In the genomic region with DNA sequence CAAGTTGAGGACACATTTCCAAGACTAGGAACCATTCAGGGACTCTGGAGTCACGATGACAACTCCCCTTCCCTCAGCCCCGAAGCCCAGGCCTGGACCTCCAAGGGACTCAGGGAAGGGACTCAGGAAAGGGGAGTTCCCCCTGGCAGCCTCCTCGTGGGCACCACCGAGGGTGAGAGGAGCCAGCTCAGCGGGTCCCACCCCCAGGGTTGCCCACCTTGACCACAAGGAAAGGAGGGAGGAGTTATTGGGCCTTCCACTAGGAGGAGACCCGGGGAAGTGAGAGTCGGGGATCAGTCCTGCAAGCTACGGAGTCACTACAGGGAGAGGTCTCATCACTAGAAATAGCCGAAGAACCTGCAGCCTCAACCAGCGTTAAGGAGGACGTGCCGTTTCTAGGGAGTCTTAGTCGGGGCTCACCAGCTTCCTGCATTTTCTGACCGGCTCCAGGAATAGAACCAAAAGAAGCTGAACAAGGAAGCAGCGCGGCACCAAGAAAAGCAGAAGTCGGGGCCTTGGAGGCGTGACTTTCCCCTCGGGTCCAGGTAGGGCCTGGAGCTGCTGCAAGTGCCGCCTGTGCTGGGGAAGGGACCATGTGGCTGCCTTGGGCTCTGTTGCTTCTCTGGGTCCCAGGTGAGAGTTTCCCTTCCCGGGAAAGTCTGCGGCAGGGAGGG, we compare ENCODE assay signal across 9 cellular contexts. TPM values are rescaled to one million over a fixed set of nuclear protein-coding genes. Genes with fewer than 3 reads are reported as not detected.
A peak's percentile ranks its signal among the peaks of the same experiment; 100 is the strongest.
DNase-seq lines count a peak whose midpoint lies in the region; ATAC-seq, FAIRE-seq and TF ChIP-seq lines count a peak whose summit lies in the region.
"Had no signal": no experiment of that assay in that cellular context is flagged by ENCODE, and none has a peak within 500 bp of the region (broad histone marks: within the 10 kb centered on the region; RNA-seq: fewer than 3 reads in every experiment).

Gene CD300A (plus strand): TSS at position 524 of the 674 bp plus-strand sequence. CDS start 70 bp downstream, at position 594.

- H4K8ac ChIP-seq in IMR-90 (ENCODE audit: low read depth in 2 of 2, low read length in 2 of 2): no peak within 1 kb of the TSS

- H3K9ac ChIP-seq in BLaER1: no peak within 1 kb of the TSS
- H3K9ac ChIP-seq in IMR-90 (ENCODE audit: low read depth, low read length): no peak within 1 kb of the TSS
- peak within 1 kb of the TSS; percentile 34 to 50 for H3K9ac ChIP-seq in mucosa of rectum (ENCODE audit: low read depth in 1 of 2, low read length in 2 of 2)

- no peak within 1 kb of the TSS for H2BK20ac ChIP-seq in IMR-90 (ENCODE audit: low read depth, low read length)

- no peak within 1 kb of the TSS for H3K14ac ChIP-seq in IMR-90 (replicated peaks; ENCODE audit: low read depth, low read length)

- H3K18ac ChIP-seq in IMR-90 (ENCODE audit: low read depth, low read length): no peak within 1 kb of the TSS

- no TSS peak for BruUV-seq in IMR-90 (replicated peaks; lab: Mats Ljungman, UMichigan)

- peak within 1 kb of the TSS; percentile 87 for H2BK5ac ChIP-seq in IMR-90 (ENCODE audit: low read depth, low read length, poor library complexity, severe bottlenecking)

- peaks cover 11% of the 10 kb centered on the region; the same call in 1 of the 2 replicates for H4K20me1 ChIP-seq in BLaER1
- no peaks in the 10 kb centered on the region for H4K20me1 ChIP-seq in IMR-90 (ENCODE audit: insufficient read depth, low read length)

- H3K4ac ChIP-seq in IMR-90 (ENCODE audit: low read depth, low read length): no peak within 1 kb of the TSS

- H2AK9ac ChIP-seq in IMR-90 (replicated peaks; ENCODE audit: low read depth, low read length, poor library complexity): no peak within 1 kb of the TSS

- no peaks in the 10 kb centered on the region for H3K9me1 ChIP-seq in IMR-90 (ENCODE audit: insufficient read depth, low read length)

- H2AK5ac ChIP-seq in IMR-90 (ENCODE audit: low read depth, low read length): no peak within 1 kb of the TSS

- TF ChIP-seq CTCF in IMR-90 (conservative IDR thresholded peaks at IDR 0.05; ENCODE audit: low read depth, low read length) (no peak), adrenal gland (IDR thresholded peaks at IDR 0.05) (no peak)

- TF ChIP-seq RAD21 in IMR-90 (IDR thresholded peaks at IDR 0.05; ENCODE audit: low read length): no peak

- H3K27me3 ChIP-seq in BLaER1 (peaks cover 40% of the 10 kb centered on the region), IMR-90 (ENCODE audit: control insufficient read depth, insufficient read depth, low read length) (no peaks in the 10 kb centered on the region), adrenal gland (peaks cover 15% of the 10 kb centered on the region), mucosa of rectum (ENCODE audit: control insufficient read depth in 2 of 2, insufficient read depth in 2 of 2, low read length in 2 of 2) (no peaks in the 10 kb centered on the region)

- no peak within 1 kb of the TSS for H2BK15ac ChIP-seq in IMR-90 (ENCODE audit: low read depth, low read length)

- dilution Hi-C loops in IMR-90 (cut with HindIII; ENCODE audit: low sequenced_read_pairs, unreplicated experiment): no loop called here

- H3K4me2 ChIP-seq in BLaER1 (peak within 1 kb of the TSS; percentile 85), IMR-90 (ENCODE audit: low read depth, low read length) (no peak within 1 kb of the TSS)

- H3K4me3 ChIP-seq in BLaER1 (peak within 1 kb of the TSS; percentile 48), IMR-90 (ENCODE audit: insufficient read depth, low read depth, low read length) (no peak within 1 kb of the TSS), adrenal gland (peak within 1 kb of the TSS in 1 of 4 donors; percentile 43), mucosa of rectum (ENCODE audit: low read length in 2 of 2) (peak within 1 kb of the TSS; percentile 63 to 71)

- H3K36me3 ChIP-seq in BLaER1 (no peaks in the 10 kb centered on the region), IMR-90 (ENCODE audit: control insufficient read depth, insufficient read depth, low read length) (no peaks in the 10 kb centered on the region), adrenal gland (replicated peaks in 1 of 2) (no peaks in the 10 kb centered on the region), mucosa of rectum (ENCODE audit: control insufficient read depth in 2 of 2, insufficient read depth in 2 of 2, low read length in 2 of 2) (no peaks in the 10 kb centered on the region)

- H3K56ac ChIP-seq in IMR-90 (ENCODE audit: extremely low read depth, insufficient read depth, low read length): no peak within 1 kb of the TSS

- H3K4me1 ChIP-seq in BLaER1: peaks cover 53% of the 10 kb centered on the region
- H3K4me1 ChIP-seq in IMR-90 (ENCODE audit: control insufficient read depth, insufficient read depth, low read length): no peaks in the 10 kb centered on the region
- H3K4me1 ChIP-seq in adrenal gland (replicated peaks in 1 of 2): no peaks in the 10 kb centered on the region
- H3K4me1 ChIP-seq in mucosa of rectum (ENCODE audit: control insufficient read depth in 2 of 2, insufficient read depth in 2 of 2, low read length in 2 of 2): peaks cover 8 to 11% of the 10 kb centered on the region in 2 donors

- no peak within 1 kb of the TSS for H3K27ac ChIP-seq in BLaER1
- no peak within 1 kb of the TSS for H3K27ac ChIP-seq in IMR-90 (ENCODE audit: insufficient read depth, low read length)
- H3K27ac ChIP-seq in adrenal gland: peak within 1 kb of the TSS; percentile 34 to 82 (median 41)
- peak within 1 kb of the TSS; percentile 68 to 77 for H3K27ac ChIP-seq in mucosa of rectum (ENCODE audit: low read depth in 2 of 2, low read length in 2 of 2)

- TF ChIP-seq POLR2A in IMR-90 (IDR thresholded peaks at IDR 0.05; ENCODE audit: low read depth, low read length): no peak
- no peak for TF ChIP-seq POLR2A in adrenal gland (IDR thresholded peaks at IDR 0.05)

- 0% methylated on average over 7 of the region's 22 CpGs; no CpG with 5 or more reads in 1 of the 2 experiments for WGBS in IMR-90 (ENCODE audit: extremely low coverage in 2 of 2, insufficient read length in 1 of 2), 2 experiments
- 29 to 39% (median 31%) methylated on average over 20 to 22 of the region's 22 CpGs for WGBS in adrenal gland, 4 donors

- no peak within 1 kb of the TSS for H2AFZ ChIP-seq in IMR-90 (replicated peaks; ENCODE audit: low read length, poor library complexity)

- POLR2A ChIA-PET in IMR-90 (lab: Charles Lee; ENCODE audit: unreplicated experiment): no interaction called here

- no peaks in the 10 kb centered on the region for H3K79me1 ChIP-seq in IMR-90 (ENCODE audit: low read depth in 1 of 2, low read length in 2 of 2)

- H3K9me3 ChIP-seq in BLaER1 (no peaks in the 10 kb centered on the region), IMR-90 (ENCODE audit: control insufficient read depth, insufficient read depth, low read length) (peaks cover 2% of the 10 kb centered on the region; the same call in 1 of the 2 replicates), adrenal gland (replicated peaks in 1 of 3) (no peaks in the 10 kb centered on the region), mucosa of rectum (ENCODE audit: control insufficient read depth in 2 of 2, low read length in 2 of 2) (no peaks in the 10 kb centered on the region)

- H4K91ac ChIP-seq in IMR-90 (ENCODE audit: insufficient read depth, low read depth, low read length): no peak within 1 kb of the TSS

- ATAC-seq in IMR-90 (ENCODE audit: low read depth): no peak
- ATAC-seq: activated T-cell treated with anti-CD3 and anti-CD28 coated beads, Interleukin-2, amount 50 U/mL, for 72 hours had no signal

- H4K5ac ChIP-seq in IMR-90 (ENCODE audit: low read depth, low read length): no peak within 1 kb of the TSS

- intact Hi-C loops in IMR-90 (cut with micrococcal nuclease) (no loop called here), adrenal gland (cut with DNase I) (no loop called here)

- DNase-seq in IMR-90 (no peak), adrenal gland (peak in 6 of 7 donors; percentile 38 to 71 (median 50)), RCC 7860 (ENCODE audit: low spot score) (no peak), epidermal melanocyte (ENCODE audit: insufficient read length, low spot score) (no peak), NCI-H1694 treated with DMSO at 0.1 percent for 48 hours (lab: John Stamatoyannopoulos, UW) (no peak)
- DNase-seq in activated CD4-positive, CD25-positive, alpha-beta regulatory T cell treated with anti-CD3 and anti-CD28 coated beads, Interleukin-2, amount 50 U/mL, for 72 hours: no peak

- H2BK120ac ChIP-seq in IMR-90 (ENCODE audit: low read depth, low read length): no peak within 1 kb of the TSS

- no peak for FAIRE-seq in RCC 7860 (lab: Jason Lieb, UNC)

- CTCF ChIA-PET in IMR-90 (lab: Yijun Ruan, JAX): no interaction called here

- in situ Hi-C loops in IMR-90 (cut with MboI; ENCODE audit: low sequenced_read_pairs): no loop called here

- no peak within 1 kb of the TSS for H3K23ac ChIP-seq in IMR-90 (ENCODE audit: low read depth, low read length)

TF ChIP-seq in IMR-90, 13 proteins besides CTCF, POLR2A, EP300 and RAD21:
- no peak for TF ChIP-seq SMC3 (IDR thresholded peaks at IDR 0.05; ENCODE audit: low read depth, low read length)
- no peak for TF ChIP-seq FOS (IDR thresholded peaks at IDR 0.05; ENCODE audit: low read depth, low read length)

RNA-seq across cellular contexts. Expression of gene CD300A, which starts in this region (rescaled TPM):
- total RNA-seq in IMR-90 (2012; rRNA removed) (not detected in 2 replicates), adrenal gland (10 to 100 TPM in 6 of 8 donors, 1 to 10 TPM in 2; 6.0 to 26.6 (median 15.9) TPM)
- polyA plus RNA-seq in IMR-90 (2012; rRNA removed) (not detected in 2 replicates), adrenal gland (10 to 100 TPM in 1 of 3 donors, 1 to 10 TPM in 2; 7.3 to 11.7 (median 8.5) TPM)
- not detected in 2 replicates for polyA plus RNA-seq in IMR-90 (2012; cell fraction: cytosol; rRNA removed)
- not detected in 2 replicates for polyA plus RNA-seq in IMR-90 (2012; cell fraction: nucleus; rRNA removed; ENCODE audit: low replicate concordance)

Comparison
In these comparisons a context has a peak if more than half of its experiments do, and no peak if none do; other contexts are left out.
1. H3K27ac ChIP-seq: peak in adrenal gland (5 of 5) and mucosa of rectum (2 of 2); none in BLaER1 (single experiment) and IMR-90 (single experiment).
2. H3K9ac ChIP-seq: peak in mucosa of rectum (2 of 2); none in BLaER1 (single experiment) and IMR-90 (single experiment).
3. DNase-seq: peak in adrenal gland (6 of 7); none in IMR-90 (single experiment), RCC 7860 (single experiment), activated CD4-positive, CD25-positive, alpha-beta regulatory T cell treated with anti-CD3 and anti-CD28 coated beads, Interleukin-2, amount 50 U/mL, for 72 hours (single experiment), epidermal melanocyte (single experiment) and NCI-H1694 treated with DMSO at 0.1 percent for 48 hours (single experiment).